ENCODE assay signal across 8 cellular contexts in genomic region chr20:8305449-8305978, GRCh38.
A peak's percentile ranks its signal among the peaks of the same experiment; 100 is the strongest.
DNase-seq lines count a peak whose midpoint lies in the region; ATAC-seq and TF ChIP-seq lines count a peak whose summit lies in the region.

No MANE protein-coding gene starts in this region.

- H4K20me1 ChIP-seq in neural cell (ENCODE audit: insufficient read depth), result no peaks in the 10 kb centered on the region

- H3K4me2 ChIP-seq in neural cell (ENCODE audit: low read length), result no peak overlapping the region

- no peak overlapping the region for H3K27ac Mint-ChIP-seq in endothelial cell (ENCODE audit: unreplicated experiment)

- H3K9me3 Mint-ChIP-seq in endothelial cell (ENCODE audit: unreplicated experiment), result no peaks in the 10 kb centered on the region

- no peaks in the 10 kb centered on the region for H3K79me2 ChIP-seq in neural cell (replicated peaks; ENCODE audit: insufficient read depth, low read length)

- H3K27me3 Mint-ChIP-seq in endothelial cell (ENCODE audit: unreplicated experiment), result no peaks in the 10 kb centered on the region

- no peaks in the 10 kb centered on the region for H3K9me2 ChIP-seq in neural cell (ENCODE audit: insufficient read depth, low read length)

- no peaks in the 10 kb centered on the region for H3K27me3 ChIP-seq in neural cell (ENCODE audit: insufficient read depth, low read depth, low read length)
- no peaks in the 10 kb centered on the region for H3K27me3 ChIP-seq in upper lobe of left lung

- no peak overlapping the region for H3K9ac ChIP-seq in neural cell (ENCODE audit: low read length)

- H3K36me3 ChIP-seq in neural cell (ENCODE audit: insufficient read depth, low read length), result no peaks in the 10 kb centered on the region
- H3K36me3 ChIP-seq in upper lobe of left lung, result no peaks in the 10 kb centered on the region

- no peak for TF ChIP-seq EP300 in neural cell (conservative IDR thresholded peaks at IDR 0.05; ENCODE audit: poor library complexity, severe bottlenecking)
- TF ChIP-seq EP300 in upper lobe of left lung (IDR thresholded peaks at IDR 0.05), result no peak

- ATAC-seq in GM18498 (IDR thresholded peaks at IDR 0.05; ENCODE audit: unreplicated experiment) (peak; percentile 93), HG02884 (IDR thresholded peaks at IDR 0.05; ENCODE audit: unreplicated experiment) (peak; percentile 93), upper lobe of left lung (ENCODE audit: low FRiP score in 2 of 2) (peak in 1 of 2 donors; percentile 58)

- H3K4me3 ChIP-seq in neural cell (ENCODE audit: low read length) (no peak overlapping the region), upper lobe of left lung (no peak overlapping the region)

- H3K4me1 ChIP-seq in upper lobe of left lung, result no peaks in the 10 kb centered on the region

- no peaks in the 10 kb centered on the region for H3K4me1 Mint-ChIP-seq in endothelial cell (ENCODE audit: unreplicated experiment)

- TF ChIP-seq CTCF in endothelial cell (IDR thresholded peaks at IDR 0.05; ENCODE audit: unreplicated experiment), result peak; percentile 80
- TF ChIP-seq CTCF in neural cell (IDR thresholded peaks at IDR 0.05; ENCODE audit: poor library complexity, severe bottlenecking), result peak; percentile 31
- TF ChIP-seq CTCF in upper lobe of left lung (IDR thresholded peaks at IDR 0.05), result peak; percentile 36 to 54 (median 43)

- no peak overlapping the region for H2AFZ ChIP-seq in neural cell (ENCODE audit: low read depth, low read length)

- TF ChIP-seq RAD21 in neural cell (conservative IDR thresholded peaks at IDR 0.05), result no peak

- no peaks in the 10 kb centered on the region for H3K36me3 Mint-ChIP-seq in endothelial cell (ENCODE audit: low read depth, unreplicated experiment)

- H3K4me3 Mint-ChIP-seq in endothelial cell (ENCODE audit: unreplicated experiment), result no peak overlapping the region

- TF ChIP-seq POLR2A in upper lobe of left lung (IDR thresholded peaks at IDR 0.05), result no peak

- H3F3A ChIP-seq in neural cell (ENCODE audit: insufficient read depth, low read length, poor library complexity, severe bottlenecking), result no peaks in the 10 kb centered on the region

- no peaks in the 10 kb centered on the region for H3K9me3 ChIP-seq in neural cell (ENCODE audit: low read length)
- no peaks in the 10 kb centered on the region for H3K9me3 ChIP-seq in upper lobe of left lung

- WGBS in upper lobe of left lung, 2 donors, result 71 to 73% methylated on average over 11 of the region's 11 CpGs

- no peak overlapping the region for H3K27ac ChIP-seq in neural cell (ENCODE audit: low read length)
- H3K27ac ChIP-seq in upper lobe of left lung, result no peak overlapping the region

- DNase-seq in 8988T, result peak; percentile 11
- peak; percentile 28 for DNase-seq in NCI-H2029 treated with DMSO at 0.1 percent for 48 hours (lab: John Stamatoyannopoulos, UW)
- DNase-seq in activated CD4-positive, alpha-beta T cell treated with anti-CD3 and anti-CD28 coated beads, Interleukin-2, amount 50 U/mL, for 4 hours, result peak; percentile 46 to 57
- DNase-seq in endothelial cell (ENCODE audit: low spot score), result peak; percentile 49
- peak in 1 of 2 donors; percentile 58 for DNase-seq in upper lobe of left lung

TF ChIP-seq in neural cell, 6 proteins besides CTCF, POLR2A, EP300 and RAD21:
- TF ChIP-seq SMC3 (conservative IDR thresholded peaks at IDR 0.05; ENCODE audit: poor library complexity), result no peak
